ENCODE assay signal across 8 cellular contexts in genomic region chr7:18086165-18087030, GRCh38. TPM values are rescaled to one million over a fixed set of nuclear protein-coding genes. Genes with fewer than 3 reads are reported as not detected.
A peak's percentile ranks its signal among the peaks of the same experiment; 100 is the strongest.
DNase-seq lines count a peak whose midpoint lies in the region; ATAC-seq, FAIRE-seq and TF ChIP-seq lines count a peak whose summit lies in the region.

No MANE protein-coding gene starts in this region.

- peak; percentile 5 for DNase-seq in activated CD4-positive, alpha-beta T cell treated with anti-CD3 and anti-CD28 coated beads for 48 hours
- DNase-seq in activated CD4-positive, alpha-beta T cell treated with anti-CD3 and anti-CD28 coated beads, Interleukin-2, amount 50 U/mL, for 1 hour: no peak
- peak; percentile 86 for DNase-seq in NCI-H1092 treated with DMSO at 0.1 percent for 48 hours (lab: John Stamatoyannopoulos, UW)
- DNase-seq in GM12878 (ENCODE audit: low read depth, low spot score): no peak
- DNase-seq in sigmoid colon: peak; percentile 70
- no peak for DNase-seq in pons (ENCODE audit: low spot score)

- H3K4me2 ChIP-seq in GM12878 (ENCODE audit: control insufficient read depth, insufficient read depth): no peak overlapping the region; the same call in 1 of the 2 replicates

- 3% methylated on average over 48 of the region's 110 CpGs for WGBS in GM12878 (ENCODE audit: insufficient coverage, insufficient replicate concordance, low lambda C conversion rate, missing lambda C conversion rate)
- 1% methylated on average over 110 of the region's 110 CpGs for WGBS in sigmoid colon, 2 donors

- TF ChIP-seq CTCF in GM12878 (IDR thresholded peaks at IDR 0.05 in 2 of 3, conservative IDR thresholded peaks at IDR 0.05 in 1 of 3; ENCODE audit: control insufficient read depth in 2 of 3, extremely low read depth in 1 of 3, insufficient read depth in 1 of 3, low read depth in 3 of 3, low read length in 3 of 3): no peak
- peak in 1 of 4 experiments; percentile 40 for TF ChIP-seq CTCF in sigmoid colon (IDR thresholded peaks at IDR 0.05)

- no peaks in the 10 kb centered on the region for H3K79me2 ChIP-seq in GM12878 (ENCODE audit: control insufficient read depth, insufficient read depth, low read length)

- no peak for FAIRE-seq in GM12878 (lab: Jason Lieb, UNC)

- TF ChIP-seq EP300 in GM12878 (IDR thresholded peaks at IDR 0.05; ENCODE audit: borderline replicate concordance in 1 of 2, control insufficient read depth in 1 of 2, low read depth in 2 of 2, low read length in 2 of 2): no peak
- no peak for TF ChIP-seq EP300 in sigmoid colon (IDR thresholded peaks at IDR 0.05)

- TF ChIP-seq POLR2A in GM12878 (IDR thresholded peaks at IDR 0.05; ENCODE audit: low read depth, low read length) (no peak), sigmoid colon (IDR thresholded peaks at IDR 0.05) (no peak)

- H3K9ac ChIP-seq in GM12878 (ENCODE audit: control insufficient read depth, insufficient read depth, low read length): no peak overlapping the region
- H3K9ac ChIP-seq in iPS-18a (ENCODE audit: low read length): no peak overlapping the region

- RAD21 ChIA-PET in GM12878 (lab: Charles Lee; ENCODE audit: unreplicated experiment): no interaction called here

- SMC1A ChIA-PET in GM12878 (lab: Charles Lee; ENCODE audit: uncharacterized antibody, unreplicated experiment): no interaction called here

- TF ChIP-seq RAD21 in GM12878 (IDR thresholded peaks at IDR 0.05; ENCODE audit: insufficient read depth, low read depth, low read length): no peak

- no peak overlapping the region for H2AFZ ChIP-seq in GM12878 (ENCODE audit: control insufficient read depth, low read depth, low read length)

- intact Hi-C loops in GM12878 (cut with micrococcal nuclease; ENCODE audit: unreplicated experiment): no loop called here
- intact Hi-C loops in sigmoid colon (cut with DNase I): loop anchor here (10.0 kb wide), 1 partner anchor 258 kb away; no protein-coding TSS in a partner anchor

- no TSS peak for BruUV-seq in GM12878 (replicated peaks; lab: Mats Ljungman, UMichigan)

- in situ Hi-C loops in GM12878 (cut with MboI): no loop called here

- H3K27ac ChIP-seq in GM12878 (ENCODE audit: control insufficient read depth, insufficient read depth): no peak overlapping the region
- H3K27ac ChIP-seq in iPS-18a (ENCODE audit: low read length): no peak overlapping the region
- peak overlapping the region; percentile 66 to 87 (median 74) for H3K27ac ChIP-seq in sigmoid colon

- CTCF ChIA-PET in GM12878 (lab: Yijun Ruan, JAX): interaction anchor here (0.9 kb wide), 1 partner anchor 113 kb away, joined by 3 read pairs; no protein-coding TSS in a partner anchor

- H3K27me3 ChIP-seq in GM12878 (replicated peaks in 1 of 2; ENCODE audit: control insufficient read depth in 2 of 2, insufficient read depth in 2 of 2, low read length in 1 of 2): peaks cover 3 to 8% of the 10 kb centered on the region in 2 experiments; a peak in 3 of 4 replicates
- H3K27me3 ChIP-seq in iPS-18a (ENCODE audit: control insufficient read depth, insufficient read depth, low read length): peaks cover 39% of the 10 kb centered on the region
- H3K27me3 ChIP-seq in sigmoid colon: no peaks in the 10 kb centered on the region

- H3K36me3 ChIP-seq in GM12878 (ENCODE audit: control insufficient read depth in 2 of 2, insufficient read depth in 2 of 2, low read length in 1 of 2) (no peaks in the 10 kb centered on the region), iPS-18a (ENCODE audit: control insufficient read depth, low read depth, low read length) (no peaks in the 10 kb centered on the region), sigmoid colon (no peaks in the 10 kb centered on the region)

- ATAC-seq in GM12878 (no peak), GM19455 (IDR thresholded peaks at IDR 0.05; ENCODE audit: unreplicated experiment) (no peak)

- no peaks in the 10 kb centered on the region for H4K20me1 ChIP-seq in GM12878 (ENCODE audit: control insufficient read depth, insufficient read depth)

- H3K9me3 ChIP-seq in GM12878 (replicated peaks; ENCODE audit: control insufficient read depth, insufficient read depth, low read length): no peaks in the 10 kb centered on the region; the same call in 1 of the 3 replicates
- H3K9me3 ChIP-seq in iPS-18a (ENCODE audit: control insufficient read depth, low read depth, low read length): no peaks in the 10 kb centered on the region
- H3K9me3 ChIP-seq in sigmoid colon: no peaks in the 10 kb centered on the region

- H3K4me1 ChIP-seq in GM12878 (ENCODE audit: control insufficient read depth, insufficient read depth, low read length): no peaks in the 10 kb centered on the region
- H3K4me1 ChIP-seq in iPS-18a (ENCODE audit: control insufficient read depth, low read depth, low read length): peaks cover 4% of the 10 kb centered on the region
- H3K4me1 ChIP-seq in sigmoid colon: peaks cover 0 to 16% (median 8%) of the 10 kb centered on the region in 4 donors

- POLR2A ChIA-PET in GM12878 (lab: Charles Lee): no interaction called here

- H3K4me3 ChIP-seq in GM12878 (no peak overlapping the region), iPS-18a (ENCODE audit: low read length) (peak overlapping the region; percentile 79), sigmoid colon (peak overlapping the region; percentile 69 to 95 (median 83))

TF ChIP-seq in GM12878, 131 proteins besides CTCF, POLR2A, EP300 and RAD21:
- TF ChIP-seq SPI1 (IDR thresholded peaks at IDR 0.05; ENCODE audit: borderline replicate concordance, insufficient read depth, low read depth, low read length) (no peak), SUZ12 (IDR thresholded peaks at IDR 0.05; ENCODE audit: unreplicated experiment) (peak; percentile 70)

RNA-seq across cellular contexts. Expression of gene PRPS1L1, which starts 58.8 kb away (rescaled TPM):
- total RNA-seq in GM12878 (2013; cell fraction: nucleolus; rRNA removed): not detected in 2 replicates
- total RNA-seq in GM12878 (2014; rRNA removed) (not detected in 2 replicates), GM12878 (2014; rRNA removed; fragmentation: Illumina TruSeq; extraction: Trizol) (not detected in 2 replicates), GM12878 (2021) (not detected in 2 replicates), sigmoid colon (not detected)
- polyA plus RNA-seq in GM12878 (2011; ENCODE audit: low read depth): not detected
- polyA plus RNA-seq in GM12878 (2011; rRNA removed) (not detected in 2 replicates), GM12878 (2014; fragmentation: Illumina TruSeq; extraction: Trizol) (not detected in 2 replicates), GM12878 (2014; fragmentation: Nextera tagmentation; extraction: Ambion mirVana) (not detected), GM12878 (2014; rRNA removed) (not detected in 2 replicates), GM12878 (2016; fragmentation: Nextera tagmentation; extraction: Ambion mirVana) (not detected), sigmoid colon (not detected)
- polyA plus RNA-seq in GM12878 (2011; cell fraction: cytosol; rRNA removed): not detected in 2 replicates
- polyA plus RNA-seq in GM12878 (2011; cell fraction: nucleus; rRNA removed): not detected in 2 replicates
- polyA plus RNA-seq in GM12878 (2012): not detected in 2 replicates
- polyA minus RNA-seq in GM12878 (2011; rRNA and poly(A)+ RNA removed): not detected in 2 replicates
- not detected in 2 replicates for polyA minus RNA-seq in GM12878 (2011; cell fraction: cytosol; rRNA and poly(A)+ RNA removed)
- not detected in 2 replicates for polyA minus RNA-seq in GM12878 (2011; cell fraction: nucleus; rRNA and poly(A)+ RNA removed)

Comparison
In these comparisons a context has a peak if more than half of its experiments do, and no peak if none do; other contexts are left out.
1. DNase-seq: peak in activated CD4-positive, alpha-beta T cell treated with anti-CD3 and anti-CD28 coated beads for 48 hours (single experiment), NCI-H1092 treated with DMSO at 0.1 percent for 48 hours (single experiment) and sigmoid colon (single experiment); none in activated CD4-positive, alpha-beta T cell treated with anti-CD3 and anti-CD28 coated beads, Interleukin-2, amount 50 U/mL, for 1 hour (single experiment), GM12878 (single experiment) and pons (single experiment).
2. H3K27ac ChIP-seq: peak in sigmoid colon (4 of 4); none in GM12878 (single experiment) and iPS-18a (single experiment).